ENCODE assay signal across 1 cellular context in genomic region chr1:211735208-211736170, GRCh38.
TF ChIP-seq lines count a peak whose summit lies in the region.

No MANE protein-coding gene starts in this region.

TF ChIP-seq in Ishikawa, 13 proteins besides CTCF, POLR2A, EP300 and RAD21 (continued from another document):
- no peak; the same call in 1 of the 2 replicates for TF ChIP-seq FOXM1 (IDR thresholded peaks at IDR 0.05; ENCODE audit: borderline replicate concordance, low read depth)
- peak; percentile 62 for TF ChIP-seq MAX (IDR thresholded peaks at IDR 0.05)
- peak; percentile 55; the same call in 1 of the 2 replicates for TF ChIP-seq TCF12 (IDR thresholded peaks at IDR 0.05; ENCODE audit: low read depth)
- no peak for TF ChIP-seq CEBPB (IDR thresholded peaks at IDR 0.05)
